17 cellular contexts compared by ENCODE assay signal in the genomic region with DNA sequence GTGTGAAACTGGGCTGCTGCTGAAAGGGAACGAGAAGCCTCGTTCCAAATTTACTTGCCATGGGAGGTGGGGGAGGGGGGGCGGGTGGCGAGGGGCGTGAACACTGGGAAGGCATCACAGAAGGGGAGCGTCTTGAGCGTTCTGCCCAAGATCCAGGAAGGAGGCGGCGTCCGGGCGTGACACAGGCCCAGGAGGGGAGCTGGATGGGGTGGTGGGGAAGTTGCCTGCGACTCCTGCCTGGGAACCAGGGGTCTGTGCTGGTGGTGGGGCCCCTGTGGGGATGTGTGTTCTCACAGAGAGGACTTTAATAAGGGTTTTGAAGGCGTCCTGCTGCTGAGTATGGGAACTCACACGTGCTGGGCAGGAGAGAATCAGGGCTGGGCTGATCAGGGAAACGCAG.
A peak's percentile ranks its signal among the peaks of the same experiment; 100 is the strongest.
DNase-seq lines count a peak whose midpoint lies in the region; ATAC-seq and TF ChIP-seq lines count a peak whose summit lies in the region.
"Had no signal": no experiment of that assay in that cellular context is flagged by ENCODE, and none has a peak within 500 bp of the region (broad histone marks: within the 10 kb centered on the region; RNA-seq: fewer than 3 reads in every experiment).

No MANE protein-coding gene starts in this region.

- H3K36me3 ChIP-seq in H7 (replicated peaks; ENCODE audit: control insufficient read depth, insufficient read depth, low read length) (no peaks in the 10 kb centered on the region), lower lobe of right lung (no peaks in the 10 kb centered on the region), osteoblast (ENCODE audit: insufficient read depth, low read length) (no peaks in the 10 kb centered on the region), vagina (no peaks in the 10 kb centered on the region)
- H3K36me3 ChIP-seq: BLaER1 treated with 17β-estradiol and CSF1 and Interleukin-3, amounts not matched to agents 10 nM and 100 nM; HAP-1 had no signal

- ATAC-seq in lower lobe of right lung (no peak), GM21526 (IDR thresholded peaks at IDR 0.05; ENCODE audit: low FRiP score, unreplicated experiment) (no peak), HG03095 (IDR thresholded peaks at IDR 0.05; ENCODE audit: unreplicated experiment) (no peak)

- peaks cover 16% of the 10 kb centered on the region for H3K4me1 Mint-ChIP-seq in chondrocyte (ENCODE audit: low read depth)
- H3K4me1 Mint-ChIP-seq: CD4-positive, CD25-positive, alpha-beta regulatory T cell; IgD-negative memory B cell had no signal

- no peaks in the 10 kb centered on the region for H3K36me3 Mint-ChIP-seq in chondrocyte (ENCODE audit: low read depth)
- H3K36me3 Mint-ChIP-seq: CD4-positive, CD25-positive, alpha-beta regulatory T cell; IgD-negative memory B cell had no signal

- H3K9me3 ChIP-seq in lower lobe of right lung = no peaks in the 10 kb centered on the region
- H3K9me3 ChIP-seq in osteoblast (ENCODE audit: low read depth, low read length) = no peaks in the 10 kb centered on the region
- no peaks in the 10 kb centered on the region for H3K9me3 ChIP-seq in vagina
- H3K9me3 ChIP-seq: HAP-1 had no signal

- H3K27ac ChIP-seq in lower lobe of right lung (no peak overlapping the region), osteoblast (ENCODE audit: low read depth, low read length) (no peak overlapping the region), vagina (no peak overlapping the region)
- H3K27ac ChIP-seq: BLaER1 treated with 17β-estradiol and CSF1 and Interleukin-3, amounts not matched to agents 10 nM and 100 nM had no signal

- H3K27me3 ChIP-seq in H7 (ENCODE audit: control insufficient read depth, insufficient read depth, low read length) = no peaks in the 10 kb centered on the region
- peaks cover 2% of the 10 kb centered on the region for H3K27me3 ChIP-seq in lower lobe of right lung (ENCODE audit: low read depth)
- peaks cover 46% of the 10 kb centered on the region for H3K27me3 ChIP-seq in osteoblast (ENCODE audit: insufficient read depth, low read length)
- no peaks in the 10 kb centered on the region for H3K27me3 ChIP-seq in vagina

- peaks cover 4% of the 10 kb centered on the region for H4K20me1 ChIP-seq in osteoblast (ENCODE audit: insufficient read depth, low read length)

- DNase-seq in H7 = peak; percentile 84
- DNase-seq in chondrocyte (ENCODE audit: low spot score) = peak; percentile 78
- peak; percentile 21 for DNase-seq in lower lobe of right lung
- DNase-seq in osteoblast (ENCODE audit: insufficient read length, low spot score, missing footprints) = peak; percentile 18
- DNase-seq in activated naive CD4-positive, alpha-beta T cell (lab: John Stamatoyannopoulos, UW) = no peak
- no peak for DNase-seq in vagina (ENCODE audit: extremely low spot score in 2 of 2)
- DNase-seq: 8988T; CD4-positive, CD25-positive, alpha-beta regulatory T cell; DMS53; GF-D8; GOT3; HFFc6 had no signal

- H3K27ac Mint-ChIP-seq in chondrocyte (ENCODE audit: unreplicated experiment) = no peak overlapping the region
- H3K27ac Mint-ChIP-seq: CD4-positive, CD25-positive, alpha-beta regulatory T cell; HFFc6; IgD-negative memory B cell had no signal

- intact Hi-C loops in lower lobe of right lung (cut with DNase I) = no loop called here
- intact Hi-C loops in vagina (cut with DNase I) = loop anchor here (2.0 kb wide), 1 partner anchor 35 kb away; no protein-coding TSS in a partner anchor

- H2AFZ ChIP-seq in osteoblast (ENCODE audit: low read length) = no peak overlapping the region

- TF ChIP-seq CTCF in chondrocyte (IDR thresholded peaks at IDR 0.05) = no peak
- TF ChIP-seq CTCF in lower lobe of right lung (IDR thresholded peaks at IDR 0.05) = no peak
- no peak for TF ChIP-seq CTCF in osteoblast (IDR thresholded peaks at IDR 0.05; ENCODE audit: extremely low read depth, low read depth, low read length)
- TF ChIP-seq CTCF in vagina (IDR thresholded peaks at IDR 0.05) = no peak

- H3K4me3 Mint-ChIP-seq in chondrocyte (ENCODE audit: unreplicated experiment) = no peak overlapping the region
- H3K4me3 Mint-ChIP-seq: CD4-positive, CD25-positive, alpha-beta regulatory T cell; HFFc6; IgD-negative memory B cell had no signal

- no peaks in the 10 kb centered on the region for H3K79me2 ChIP-seq in osteoblast (ENCODE audit: insufficient read depth, low read length)

- H3K4me2 ChIP-seq in osteoblast (ENCODE audit: insufficient read depth, low read length) = no peak overlapping the region

- no peaks in the 10 kb centered on the region for H3K9me3 Mint-ChIP-seq in chondrocyte (ENCODE audit: low read depth)

- H3K4me3 ChIP-seq in H7 (ENCODE audit: insufficient read depth, low read depth, low read length) (no peak overlapping the region), lower lobe of right lung (no peak overlapping the region), osteoblast (ENCODE audit: insufficient read depth, low read length) (no peak overlapping the region), vagina (no peak overlapping the region)
- H3K4me3 ChIP-seq: BLaER1 treated with 17β-estradiol and CSF1 and Interleukin-3, amounts not matched to agents 10 nM and 100 nM; HAP-1 had no signal

- H3K27me3 Mint-ChIP-seq in chondrocyte (ENCODE audit: low read depth) = peaks cover 24% of the 10 kb centered on the region
- H3K27me3 Mint-ChIP-seq: CD4-positive, CD25-positive, alpha-beta regulatory T cell; IgD-negative memory B cell had no signal

- H3K4me1 ChIP-seq in lower lobe of right lung (no peaks in the 10 kb centered on the region), osteoblast (ENCODE audit: insufficient read depth, low read length) (peaks cover 8% of the 10 kb centered on the region), vagina (peaks cover 13% of the 10 kb centered on the region)
- H3K4me1 ChIP-seq: HAP-1 had no signal

- TF ChIP-seq POLR2A in vagina (IDR thresholded peaks at IDR 0.05) = no peak

Comparison
In these comparisons a context has a peak if more than half of its experiments do, and no peak if none do; other contexts are left out.
1. DNase-seq: peak in H7 (single experiment), chondrocyte (single experiment), lower lobe of right lung (single experiment) and osteoblast (single experiment); none in activated naive CD4-positive, alpha-beta T cell (0 of 4) and vagina (0 of 2).